Comparison of ENCODE assay signal across 9 cellular contexts in the genomic region with DNA sequence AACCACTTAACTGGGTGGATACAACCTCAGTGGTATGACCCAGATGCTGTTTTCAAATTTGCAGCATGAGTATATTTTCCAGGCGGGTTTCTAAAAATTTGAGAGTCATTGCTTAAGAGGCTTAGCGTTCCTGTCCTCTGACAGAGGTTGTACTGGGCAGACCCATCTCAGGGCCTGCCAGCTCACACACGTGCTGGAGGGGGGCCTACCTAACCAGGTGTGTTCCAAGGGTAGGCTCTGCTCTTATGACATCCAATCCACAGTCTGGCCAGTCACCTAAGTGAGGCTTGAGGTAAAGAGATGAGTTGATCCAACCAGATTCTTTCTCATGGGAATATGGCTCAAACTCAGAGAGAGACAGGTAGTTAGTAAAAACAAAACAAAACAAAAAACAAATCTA. TPM values are rescaled to one million over a fixed set of nuclear protein-coding genes. Genes with fewer than 3 reads are reported as not detected.
DNase-seq lines count a peak whose midpoint lies in the region; ATAC-seq lines count a peak whose summit lies in the region.
"Had no signal": no experiment of that assay in that cellular context is flagged by ENCODE, and none has a peak within 500 bp of the region (broad histone marks: within the 10 kb centered on the region; RNA-seq: fewer than 3 reads in every experiment).

No MANE protein-coding gene starts in this region.

- no peak for DNase-seq in activated T-cell treated with anti-CD3 and anti-CD28 coated beads, Interleukin-2, amount 50 U/mL, for 72 hours
- DNase-seq in activated T-cell treated with anti-CD3 and anti-CD28 coated beads for 4 hours (no peak), posterior cingulate gyrus (no peak)
- no peak for DNase-seq in activated CD4-positive, alpha-beta memory T cell treated with anti-CD3 and anti-CD28 coated beads, Interleukin-2, amount 10 ng/mL, durations not matched to agents 7 days and 5 days
- DNase-seq: COR-L47 had no signal

- POLR2A ChIA-PET in activated CD4-positive, alpha-beta memory T cell treated with anti-CD3 and anti-CD28 coated beads, Interleukin-2, amount 10 ng/mL, durations not matched to agents 7 days and 5 days (lab: Charles Lee): interaction anchor here (1.0 to 5.5 kb wide), 5 partner anchors 12 to 116 kb away, joined by 3 to 62 read pairs (median 28); no protein-coding TSS in a partner anchor

- no peak for ATAC-seq in activated T-cell treated with anti-CD3 and anti-CD28 coated beads, Interleukin-2, amount 50 U/mL, for 72 hours (replicated peaks in 1 of 2)
- ATAC-seq in GM21786 (IDR thresholded peaks at IDR 0.05; ENCODE audit: unreplicated experiment): no peak
- no peak for ATAC-seq in GM19463 (IDR thresholded peaks at IDR 0.05; ENCODE audit: unreplicated experiment)

- H3K4me3 Mint-ChIP-seq in activated T-cell treated with anti-CD3 and anti-CD28 coated beads, Interleukin-2, amount 50 U/mL, for 72 hours: peak overlapping the region; percentile 96 to 99
- H3K4me3 Mint-ChIP-seq in activated CD4-positive, alpha-beta memory T cell treated with anti-CD3 and anti-CD28 coated beads, Interleukin-2, amount 10 ng/mL, durations not matched to agents 7 days and 5 days: peak overlapping the region; percentile 99

- H3K4me3 ChIP-seq in iPS-18c (ENCODE audit: insufficient read depth, low read depth, low read length): peak overlapping the region; percentile 87; the same call in 1 of the 2 replicates

- H3K4me1 Mint-ChIP-seq in activated T-cell treated with anti-CD3 and anti-CD28 coated beads, Interleukin-2, amount 50 U/mL, for 72 hours (ENCODE audit: low read depth): peaks cover 56% of the 10 kb centered on the region
- peaks cover 48% of the 10 kb centered on the region for H3K4me1 Mint-ChIP-seq in activated CD4-positive, alpha-beta memory T cell treated with anti-CD3 and anti-CD28 coated beads, Interleukin-2, amount 10 ng/mL, durations not matched to agents 7 days and 5 days

- no peaks in the 10 kb centered on the region for H3K9me3 ChIP-seq in iPS-18c (ENCODE audit: control insufficient read depth, insufficient read depth, low read length)

- peak overlapping the region; percentile 46 for H3K27ac ChIP-seq in temporal lobe (ENCODE audit: low read depth, low read length)

- H3K36me3 Mint-ChIP-seq in activated T-cell treated with anti-CD3 and anti-CD28 coated beads, Interleukin-2, amount 50 U/mL, for 72 hours (ENCODE audit: insufficient read depth in 2 of 2): peaks cover 7 to 10% of the 10 kb centered on the region in 2 donors
- peaks cover 14% of the 10 kb centered on the region for H3K36me3 Mint-ChIP-seq in activated CD4-positive, alpha-beta memory T cell treated with anti-CD3 and anti-CD28 coated beads, Interleukin-2, amount 10 ng/mL, durations not matched to agents 7 days and 5 days (ENCODE audit: low read depth)

- H3K27me3 Mint-ChIP-seq in activated T-cell treated with anti-CD3 and anti-CD28 coated beads, Interleukin-2, amount 50 U/mL, for 72 hours (ENCODE audit: low read depth): no peaks in the 10 kb centered on the region
- H3K27me3 Mint-ChIP-seq in activated CD4-positive, alpha-beta memory T cell treated with anti-CD3 and anti-CD28 coated beads, Interleukin-2, amount 10 ng/mL, durations not matched to agents 7 days and 5 days: no peaks in the 10 kb centered on the region

- no peaks in the 10 kb centered on the region for H3K9me3 Mint-ChIP-seq in activated T-cell treated with anti-CD3 and anti-CD28 coated beads, Interleukin-2, amount 50 U/mL, for 72 hours
- no peaks in the 10 kb centered on the region for H3K9me3 Mint-ChIP-seq in activated CD4-positive, alpha-beta memory T cell treated with anti-CD3 and anti-CD28 coated beads, Interleukin-2, amount 10 ng/mL, durations not matched to agents 7 days and 5 days

- H3K27ac Mint-ChIP-seq in activated T-cell treated with anti-CD3 and anti-CD28 coated beads, Interleukin-2, amount 50 U/mL, for 72 hours: peak overlapping the region; percentile 98
- H3K27ac Mint-ChIP-seq in activated CD4-positive, alpha-beta memory T cell treated with anti-CD3 and anti-CD28 coated beads, Interleukin-2, amount 10 ng/mL, durations not matched to agents 7 days and 5 days: peak overlapping the region; percentile 96

- CTCF ChIA-PET in activated CD4-positive, alpha-beta memory T cell treated with anti-CD3 and anti-CD28 coated beads, Interleukin-2, amount 10 ng/mL, durations not matched to agents 7 days and 5 days (lab: Charles Lee): interaction anchor here (1.1 to 2.0 kb wide), 2 partner anchors 85 to 116 kb away, joined by 4 to 10 read pairs; no protein-coding TSS in a partner anchor

- intact Hi-C loops in posterior cingulate gyrus (cut with DNase I): no loop called here

RNA-seq across cellular contexts. Expression of a gene that starts 1.3 kb away (rescaled TPM):
- total RNA-seq in activated T-cell treated with anti-CD3 and anti-CD28 coated beads, Interleukin-2, amount 50 U/mL, for 72 hours: 10 to 100 TPM; 28.4 to 38.3 TPM
- total RNA-seq in activated CD4-positive, alpha-beta memory T cell treated with anti-CD3 and anti-CD28 coated beads, Interleukin-2, amount 10 ng/mL, durations not matched to agents 7 days and 5 days: 10 to 100 TPM; 21.2 to 22.7 TPM
- 9.1 TPM for total RNA-seq in temporal lobe

RNA-seq across cellular contexts. Expression of a gene that starts 1.9 kb away (rescaled TPM):
- total RNA-seq in activated T-cell treated with anti-CD3 and anti-CD28 coated beads, Interleukin-2, amount 50 U/mL, for 72 hours: 10 to 100 TPM; 23.9 to 26.0 TPM
- 10 to 100 TPM; 17.6 to 18.7 TPM for total RNA-seq in activated CD4-positive, alpha-beta memory T cell treated with anti-CD3 and anti-CD28 coated beads, Interleukin-2, amount 10 ng/mL, durations not matched to agents 7 days and 5 days
- total RNA-seq in temporal lobe: 19.9 TPM
